Comparison of ENCODE assay signal across 9 cellular contexts in the genomic region with DNA sequence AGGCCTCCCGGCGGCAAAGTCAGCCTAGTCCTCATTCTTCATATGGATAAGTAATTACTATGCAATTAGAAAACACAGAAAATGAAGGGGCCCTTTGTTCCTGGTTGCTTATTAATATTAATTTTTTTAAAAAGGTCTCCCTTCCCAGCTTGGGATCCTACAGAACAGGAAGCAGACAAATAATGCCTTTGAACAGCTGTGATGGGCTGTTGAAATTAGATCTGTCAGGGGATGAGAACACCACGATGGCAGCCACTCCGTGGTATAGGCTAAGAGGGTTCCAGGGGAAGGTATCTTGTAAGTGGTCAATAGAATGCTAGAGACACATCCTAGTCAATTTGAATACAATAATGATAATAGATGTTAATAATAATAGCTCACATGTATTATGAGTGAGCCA.
A peak's percentile ranks its signal among the peaks of the same experiment; 100 is the strongest.
DNase-seq lines count a peak whose midpoint lies in the region; FAIRE-seq and TF ChIP-seq lines count a peak whose summit lies in the region.
"Had no signal": no experiment of that assay in that cellular context is flagged by ENCODE, and none has a peak within 500 bp of the region (broad histone marks: within the 10 kb centered on the region; RNA-seq: fewer than 3 reads in every experiment).

No MANE protein-coding gene starts in this region.

- H3K23me2 ChIP-seq in H1 (ENCODE audit: low read depth, low read length) = peaks cover 2% of the 10 kb centered on the region; the same call in 1 of the 2 replicates

- H2BK12ac ChIP-seq in H1 (ENCODE audit: low read depth, low read length) = no peak overlapping the region

- no peak overlapping the region for H2BK20ac ChIP-seq in H1 (ENCODE audit: low read length)

- CTCF ChIA-PET in H1 (lab: Charles Lee; ENCODE audit: partially characterized antibody) = interaction anchor here (0.6 to 5.2 kb wide), 12 partner anchors 9 to 100 kb away, joined by 3 to 41 read pairs (median 4); no protein-coding TSS in a partner anchor

- H3K9ac ChIP-seq in HUES64 (ENCODE audit: low read depth, low read length) (no peak overlapping the region), H1 (replicated peaks in 1 of 4; ENCODE audit: extremely low read depth in 1 of 4, low read depth in 3 of 4, low read length in 3 of 4) (no peak overlapping the region)

- TF ChIP-seq CTCF in H1 (IDR thresholded peaks at IDR 0.05; ENCODE audit: control extremely low read depth in 1 of 3, insufficient read depth in 1 of 3, low read depth in 1 of 3, low read length in 3 of 3) = no peak

- H4K5ac ChIP-seq in H1 (ENCODE audit: insufficient read length, low read depth, low read length) = no peak overlapping the region

- no peak overlapping the region for H3K23ac ChIP-seq in H1 (ENCODE audit: insufficient read length)

- H2AFZ ChIP-seq in H1 (ENCODE audit: low read length) = no peak overlapping the region

- FAIRE-seq in H1 (lab: Jason Lieb, UNC) = no peak
- FAIRE-seq: G401.6 had no signal

- no peak overlapping the region for H4K91ac ChIP-seq in H1 (replicated peaks; ENCODE audit: insufficient read length, low read length)

- H3K27ac ChIP-seq in HUES64 (ENCODE audit: low read depth, low read length) = no peak overlapping the region
- no peak overlapping the region for H3K27ac ChIP-seq in H1 (ENCODE audit: low read depth, low read length)
- H3K27ac ChIP-seq in skin epidermis = peak overlapping the region in 11 of 21 experiments; percentile 12 to 87 (median 44)

- DNase-seq in NCI-H510A treated with DMSO at 0.1 percent for 48 hours (lab: John Stamatoyannopoulos, UW) (peak; percentile 83), H1 (ENCODE audit: low read depth in 1 of 2, low spot score in 2 of 2) (no peak), activated gamma-delta T cell (lab: John Stamatoyannopoulos, UW) (no peak), SIG-M5 treated with dmso at 0.1 percent for 504 hours (lab: John Stamatoyannopoulos, UW; ENCODE audit: unreplicated experiment) (no peak), RKO (ENCODE audit: low spot score) (no peak), kidney glomerular epithelial cell (lab: John Stamatoyannopoulos, UW) (no peak)

- no peak for TF ChIP-seq POLR2A in H1 (IDR thresholded peaks at IDR 0.05; ENCODE audit: control extremely low read depth in 1 of 2, low read depth in 2 of 2, low read length in 2 of 2)

- H3K27me3 ChIP-seq in HUES64 (ENCODE audit: insufficient read depth, low read length) (no peaks in the 10 kb centered on the region), H1 (replicated peaks in 1 of 4; ENCODE audit: control insufficient read depth in 3 of 4, extremely low read depth in 1 of 4, insufficient read depth in 3 of 4, low read length in 3 of 4) (no peaks in the 10 kb centered on the region)

- H3K9me3 ChIP-seq in HUES64 (ENCODE audit: insufficient read depth, low read depth, low read length) (no peaks in the 10 kb centered on the region), H1 (ENCODE audit: insufficient read depth in 2 of 2, low read depth in 1 of 2, low read length in 1 of 2) (no peaks in the 10 kb centered on the region)

- no peak for TF ChIP-seq RAD21 in H1 (IDR thresholded peaks at IDR 0.05 in 1 of 2, conservative IDR thresholded peaks at IDR 0.05 in 1 of 2; ENCODE audit: low read depth in 2 of 2, low read length in 2 of 2)

- no peaks in the 10 kb centered on the region for H4K20me1 ChIP-seq in H1 (replicated peaks in 1 of 2; ENCODE audit: control insufficient read depth in 1 of 2, insufficient read depth in 2 of 2, low read length in 2 of 2)

- TF ChIP-seq EP300 in H1 (IDR thresholded peaks at IDR 0.05; ENCODE audit: borderline replicate concordance in 1 of 2, low read depth in 2 of 2, low read length in 2 of 2) = no peak

- H3K4me3 ChIP-seq in HUES64 (ENCODE audit: low read length) (peak overlapping the region; percentile 56; the same call in 1 of the 2 replicates), H1 (ENCODE audit: extremely low read depth in 1 of 4, insufficient read depth in 2 of 4, low read depth in 3 of 4, low read length in 4 of 4) (peak overlapping the region in 1 of 4 experiments; percentile 57; a peak in 1 of 8 replicates), skin epidermis (no peak overlapping the region)

- no peak overlapping the region for H4K8ac ChIP-seq in H1 (ENCODE audit: extremely low read depth, insufficient read depth, low read length)

- no peaks in the 10 kb centered on the region for H3K79me2 ChIP-seq in H1 (ENCODE audit: control insufficient read depth in 1 of 2, insufficient read depth in 2 of 2, low read length in 2 of 2)

- 89% methylated on average over 2 of the region's 4 CpGs for WGBS in HUES64
- 81% methylated on average over 4 of the region's 4 CpGs; no CpG with 5 or more reads in 1 of the 2 experiments for WGBS in H1 (ENCODE audit: extremely low coverage in 1 of 2, insufficient coverage in 1 of 2, insufficient read length in 1 of 2, insufficient replicate concordance in 2 of 2, low coverage in 1 of 2, low lambda C conversion rate in 2 of 2, missing lambda C conversion rate in 1 of 2), 2 experiments

- H2BK15ac ChIP-seq in H1 (ENCODE audit: low read length) = no peak overlapping the region

- H3K79me1 ChIP-seq in H1 (ENCODE audit: low read depth, low read length) = no peaks in the 10 kb centered on the region

- no peak overlapping the region for H3K56ac ChIP-seq in H1 (replicated peaks; ENCODE audit: insufficient read length, low read depth, low read length)

- H3K4me1 ChIP-seq in HUES64 (ENCODE audit: insufficient read depth, low read length) (peaks cover 51% of the 10 kb centered on the region), H1 (replicated peaks in 1 of 4; ENCODE audit: control insufficient read depth in 3 of 4, insufficient read depth in 4 of 4, low read length in 3 of 4) (peaks cover 14 to 24% (median 22%) of the 10 kb centered on the region in 4 experiments)

- no peak overlapping the region for H2BK120ac ChIP-seq in H1 (replicated peaks; ENCODE audit: low read depth, low read length)

- no peak overlapping the region for H3K14ac ChIP-seq in H1 (ENCODE audit: insufficient read length)

- no peak overlapping the region for H2BK5ac ChIP-seq in H1 (ENCODE audit: low read depth, low read length)

- peak overlapping the region; percentile 61 to 77; a peak in 3 of 4 replicates for H3K4me2 ChIP-seq in H1 (ENCODE audit: insufficient read depth in 1 of 2, low read depth in 2 of 2, low read length in 2 of 2)

- H2AK5ac ChIP-seq in H1 (ENCODE audit: low read depth, low read length) = 0 out of 2 replicates have a peak overlapping the region, but pooled peaks have one; percentile 65

- POLR2A ChIA-PET in H1 (lab: Charles Lee; ENCODE audit: partially characterized antibody) = interaction anchor here (4.2 kb wide), 1 partner anchor 11 kb away, joined by 18 read pairs; no protein-coding TSS in a partner anchor

- H3K18ac ChIP-seq in H1 (ENCODE audit: extremely low read depth, low read length) = no peak overlapping the region

- H3K4ac ChIP-seq in H1 (replicated peaks; ENCODE audit: insufficient read length, low read depth, low read length) = no peak overlapping the region

- H3K36me3 ChIP-seq in HUES64 (ENCODE audit: insufficient read depth, low read length) (no peaks in the 10 kb centered on the region; the same call in 1 of the 2 replicates), H1 (ENCODE audit: control insufficient read depth in 2 of 4, insufficient read depth in 4 of 4, low read length in 3 of 4) (no peaks in the 10 kb centered on the region)

TF ChIP-seq in H1, 55 proteins besides CTCF, POLR2A, EP300 and RAD21:
- no peak for TF ChIP-seq RXRA (IDR thresholded peaks at IDR 0.05; ENCODE audit: insufficient read depth, low read depth, low read length)
- TF ChIP-seq, protein P1, sequence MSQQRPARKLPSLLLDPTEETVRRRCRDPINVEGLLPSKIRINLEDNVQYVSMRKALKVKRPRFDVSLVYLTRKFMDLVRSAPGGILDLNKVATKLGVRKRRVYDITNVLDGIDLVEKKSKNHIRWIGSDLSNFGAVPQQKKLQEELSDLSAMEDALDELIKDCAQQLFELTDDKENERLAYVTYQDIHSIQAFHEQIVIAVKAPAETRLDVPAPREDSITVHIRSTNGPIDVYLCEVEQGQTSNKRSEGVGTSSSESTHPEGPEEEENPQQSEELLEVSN (IDR thresholded peaks at IDR 0.05) = no peak
- no peak for TF ChIP-seq ZNF274 (IDR thresholded peaks at IDR 0.05; ENCODE audit: borderline replicate concordance, extremely low read depth, low read length)
- TF ChIP-seq RBBP5 (IDR thresholded peaks at IDR 0.05; ENCODE audit: borderline replicate concordance, low read depth, low read length) = no peak
- TF ChIP-seq CHD1 (IDR thresholded peaks at IDR 0.05; ENCODE audit: low read depth, low read length) = no peak
- TF ChIP-seq CREB1 (IDR thresholded peaks at IDR 0.05) = no peak
- TF ChIP-seq TBP (IDR thresholded peaks at IDR 0.05; ENCODE audit: low read depth, low read length) = no peak
- no peak for TF ChIP-seq JUN (IDR thresholded peaks at IDR 0.05; ENCODE audit: low read depth, low read length)
TF ChIP-seq in H1: peak in this region for 0.

Comparison
In these comparisons a context has a peak if more than half of its experiments do, and no peak if none do; other contexts are left out.
1. H3K27ac ChIP-seq: peak in skin epidermis (11 of 21); none in HUES64 (single experiment) and H1 (single experiment).